ENCODE assay signal across 9 cellular contexts in genomic region chr10:46229144-46229563, GRCh38. TPM values are rescaled to one million over a fixed set of nuclear protein-coding genes. Genes with fewer than 3 reads are reported as not detected.
DNase-seq lines count a peak whose midpoint lies in the region; ATAC-seq, FAIRE-seq and TF ChIP-seq lines count a peak whose summit lies in the region.
"Had no signal": no experiment of that assay in that cellular context is flagged by ENCODE, and none has a peak within 500 bp of the region (broad histone marks: within the 10 kb centered on the region; RNA-seq: fewer than 3 reads in every experiment).

No MANE protein-coding gene starts in this region.

- H3K27ac Mint-ChIP-seq in activated T-helper 2 cell treated with anti-CD3 and anti-CD28 coated beads, Interferon-gamma antibody, Interleukin-2, Interleukin-4, amounts not matched to agents 10 μg/mL and 5 μg/mL and 100 μg/mL, durations not matched to agents 14 hours and 24 hours and 36 hours = no peak overlapping the region

- H3K79me2 ChIP-seq in endothelial cell of umbilical vein (ENCODE audit: control insufficient read depth, insufficient read depth, low read length) = no peaks in the 10 kb centered on the region

- H3K9me3 Mint-ChIP-seq in activated T-helper 2 cell treated with anti-CD3 and anti-CD28 coated beads, Interferon-gamma antibody, Interleukin-2, Interleukin-4, amounts not matched to agents 10 μg/mL and 5 μg/mL and 100 μg/mL, durations not matched to agents 14 hours and 24 hours and 36 hours = peaks cover 6% of the 10 kb centered on the region

- no peak overlapping the region for H3K9ac ChIP-seq in endothelial cell of umbilical vein (replicated peaks; ENCODE audit: extremely low read depth, insufficient read depth, low read length)

- H3K27me3 Mint-ChIP-seq in activated T-helper 2 cell treated with anti-CD3 and anti-CD28 coated beads, Interferon-gamma antibody, Interleukin-2, Interleukin-4, amounts not matched to agents 10 μg/mL and 5 μg/mL and 100 μg/mL, durations not matched to agents 14 hours and 24 hours and 36 hours (ENCODE audit: low read depth) = no peaks in the 10 kb centered on the region

- FAIRE-seq in endothelial cell of umbilical vein (lab: Jason Lieb, UNC) (no peak), GM12892 (lab: Jason Lieb, UNC) (no peak)

- H3K27me3 ChIP-seq in Peyer's patch (no peaks in the 10 kb centered on the region), endothelial cell of umbilical vein (ENCODE audit: control insufficient read depth in 2 of 2, insufficient read depth in 2 of 2, low read length in 2 of 2) (no peaks in the 10 kb centered on the region)

- POLR2A ChIA-PET in endothelial cell of umbilical vein (lab: Charles Lee) = no interaction called here

- BruUV-seq in endothelial cell of umbilical vein (replicated peaks; lab: Mats Ljungman, UMichigan) = no TSS peak

- CTCF ChIA-PET in endothelial cell of umbilical vein (lab: Charles Lee) = interaction anchor here (0.7 to 4.0 kb wide), 19 partner anchors 9 to 1013 kb away, joined by 3 to 40 read pairs (median 4); no protein-coding TSS in a partner anchor

- no peak overlapping the region for H3K4me2 ChIP-seq in endothelial cell of umbilical vein (ENCODE audit: insufficient read depth, low read length)

- no peak overlapping the region for H3K4me3 ChIP-seq in GM12864 (ENCODE audit: low read depth, low read length)
- no peak overlapping the region for H3K4me3 ChIP-seq in Peyer's patch
- no peak overlapping the region for H3K4me3 ChIP-seq in endothelial cell of umbilical vein (replicated peaks in 1 of 3; ENCODE audit: insufficient read depth in 1 of 3, low read depth in 1 of 3, low read length in 3 of 3)

- ATAC-seq in GM18511 (IDR thresholded peaks at IDR 0.05; ENCODE audit: unreplicated experiment) = no peak

- no peak overlapping the region for H2AFZ ChIP-seq in endothelial cell of umbilical vein (ENCODE audit: low read depth, low read length)

- H3K9me3 ChIP-seq in Peyer's patch (no peaks in the 10 kb centered on the region), endothelial cell of umbilical vein (replicated peaks; ENCODE audit: control insufficient read depth, insufficient read depth, low read length) (no peaks in the 10 kb centered on the region)

- H3K4me3 Mint-ChIP-seq in activated T-helper 2 cell treated with anti-CD3 and anti-CD28 coated beads, Interferon-gamma antibody, Interleukin-2, Interleukin-4, amounts not matched to agents 10 μg/mL and 5 μg/mL and 100 μg/mL, durations not matched to agents 14 hours and 24 hours and 36 hours (ENCODE audit: low read depth) = no peak overlapping the region

- peaks cover 0 to 7% (median 0%) of the 10 kb centered on the region in 4 donors for H3K4me1 ChIP-seq in Peyer's patch
- no peaks in the 10 kb centered on the region for H3K4me1 ChIP-seq in endothelial cell of umbilical vein (ENCODE audit: control insufficient read depth, extremely low read depth, insufficient read depth, low read length)

- H3K36me3 Mint-ChIP-seq in activated T-helper 2 cell treated with anti-CD3 and anti-CD28 coated beads, Interferon-gamma antibody, Interleukin-2, Interleukin-4, amounts not matched to agents 10 μg/mL and 5 μg/mL and 100 μg/mL, durations not matched to agents 14 hours and 24 hours and 36 hours (ENCODE audit: low read depth) = peaks cover 11% of the 10 kb centered on the region

- no peaks in the 10 kb centered on the region for H4K20me1 ChIP-seq in endothelial cell of umbilical vein (replicated peaks; ENCODE audit: control insufficient read depth, extremely low read depth, insufficient read depth, low read length)

- TF ChIP-seq CTCF in GM12864 (IDR thresholded peaks at IDR 0.05; ENCODE audit: low read depth, low read length, missing control alignments) (peak; percentile 73), Peyer's patch (IDR thresholded peaks at IDR 0.05) (peak; percentile 8 to 66 (median 48)), endothelial cell of umbilical vein (IDR thresholded peaks at IDR 0.05; ENCODE audit: extremely low read depth in 1 of 2, insufficient read depth in 1 of 2, low read depth in 1 of 2, low read length in 2 of 2) (peak; percentile 69 to 71)

- TF ChIP-seq POLR2A in Peyer's patch (IDR thresholded peaks at IDR 0.05) (no peak), endothelial cell of umbilical vein (IDR thresholded peaks at IDR 0.05; ENCODE audit: low read depth, low read length) (no peak), GM12892 (IDR thresholded peaks at IDR 0.05; ENCODE audit: low read depth, low read length) (no peak)

- dilution Hi-C loops in endothelial cell of umbilical vein (cut with MboI; ENCODE audit: extremely low pct_ligation_motif_present, low sequenced_read_pairs) = no loop called here

- peaks cover 5% of the 10 kb centered on the region for H3K4me1 Mint-ChIP-seq in activated T-helper 2 cell treated with anti-CD3 and anti-CD28 coated beads, Interferon-gamma antibody, Interleukin-2, Interleukin-4, amounts not matched to agents 10 μg/mL and 5 μg/mL and 100 μg/mL, durations not matched to agents 14 hours and 24 hours and 36 hours (ENCODE audit: low read depth)

- intact Hi-C loops in endothelial cell of umbilical vein (cut with micrococcal nuclease) = loop anchor here (5.0 kb wide), 1 partner anchor 247 kb away; no protein-coding TSS in a partner anchor
- intact Hi-C loops in posterior vena cava (cut with DNase I) = no loop called here
- intact Hi-C loops in activated T-helper 2 cell treated with anti-CD3 and anti-CD28 coated beads, Interferon-gamma antibody, Interleukin-2, Interleukin-4, amounts not matched to agents 10 μg/mL and 5 μg/mL and 100 μg/mL, durations not matched to agents 14 hours and 24 hours and 36 hours (cut with micrococcal nuclease) = no loop called here

- H3K9me1 ChIP-seq in endothelial cell of umbilical vein (replicated peaks; ENCODE audit: control insufficient read depth, extremely low read depth, insufficient read depth, low read length) = no peaks in the 10 kb centered on the region

- DNase-seq in A172 (ENCODE audit: low spot score) = peak; percentile 12
- no peak for DNase-seq in GM12864 (ENCODE audit: low read depth)
- peak; percentile 15 to 52 (median 41) for DNase-seq in Peyer's patch
- peak; percentile 5 for DNase-seq in endothelial cell of umbilical vein (ENCODE audit: low read depth, low spot score)
- peak; percentile 36 for DNase-seq in posterior vena cava (ENCODE audit: low spot score)
- no peak for DNase-seq in GM12892 (ENCODE audit: insufficient read length)
- no peak for DNase-seq in activated T-helper 2 cell treated with anti-CD3 and anti-CD28 coated beads, Interferon-gamma antibody, Interleukin-2, Interleukin-4, amounts not matched to agents 10 μg/mL and 5 μg/mL and 100 μg/mL, durations not matched to agents 14 hours and 24 hours and 36 hours (ENCODE audit: low spot score)

- H3K36me3 ChIP-seq in Peyer's patch (no peaks in the 10 kb centered on the region), endothelial cell of umbilical vein (ENCODE audit: control insufficient read depth in 2 of 2, extremely low read depth in 1 of 2, insufficient read depth in 2 of 2, low read length in 2 of 2) (no peaks in the 10 kb centered on the region)

- H3K27ac ChIP-seq in Peyer's patch = no peak overlapping the region
- no peak overlapping the region for H3K27ac ChIP-seq in endothelial cell of umbilical vein (ENCODE audit: insufficient read depth, low read depth, low read length)

TF ChIP-seq in endothelial cell of umbilical vein, 7 proteins besides CTCF, POLR2A, EP300 and RAD21:
- no peak for TF ChIP-seq POLR2AphosphoS5 (IDR thresholded peaks at IDR 0.05; ENCODE audit: insufficient read depth, low read depth, low read length)
- TF ChIP-seq JUN (IDR thresholded peaks at IDR 0.05; ENCODE audit: borderline replicate concordance, insufficient read depth, insufficient read length, low read depth) = no peak
- TF ChIP-seq GATA2 (IDR thresholded peaks at IDR 0.05; ENCODE audit: insufficient read depth, insufficient read length, low read depth, low read length) = no peak
- no peak for TF ChIP-seq MYC (IDR thresholded peaks at IDR 0.05; ENCODE audit: low read depth, low read length)
- TF ChIP-seq MAX (IDR thresholded peaks at IDR 0.05; ENCODE audit: insufficient read depth, insufficient read length) = no peak
- TF ChIP-seq EZH2 (IDR thresholded peaks at IDR 0.05; ENCODE audit: borderline replicate concordance, low read depth, low read length, severe bottlenecking) = no peak

RNA-seq across cellular contexts. Expression of gene ANTXRL, which starts 57.6 kb away (rescaled TPM):
- total RNA-seq in A172 (2014; rRNA removed; shearing (Covaris generic)) = 1.8 TPM in 1 of 2 replicates, not detected in the other
- not detected for total RNA-seq in Peyer's patch
- not detected in 2 replicates for total RNA-seq in endothelial cell of umbilical vein
- polyA plus RNA-seq in endothelial cell of umbilical vein = not detected in 2 replicates
- not detected in 2 replicates for polyA plus RNA-seq in endothelial cell of umbilical vein (2011; cell fraction: cytosol; rRNA removed)
- not detected in 2 replicates for polyA plus RNA-seq in endothelial cell of umbilical vein (2011; cell fraction: nucleus; rRNA removed)
- polyA plus RNA-seq in endothelial cell of umbilical vein (2012) = not detected in 2 replicates
- polyA minus RNA-seq in endothelial cell of umbilical vein = not detected in 2 replicates
- polyA minus RNA-seq in endothelial cell of umbilical vein (2011; cell fraction: cytosol; rRNA and poly(A)+ RNA removed) = not detected
- polyA minus RNA-seq in endothelial cell of umbilical vein (2011; cell fraction: nucleus; rRNA and poly(A)+ RNA removed) = not detected in 2 replicates
- total RNA-seq in posterior vena cava = not detected
- not detected for polyA plus RNA-seq in GM12892 (2012; ENCODE audit: missing spikeins)
- total RNA-seq in activated T-helper 2 cell treated with anti-CD3 and anti-CD28 coated beads, Interferon-gamma antibody, Interleukin-2, Interleukin-4, amounts not matched to agents 10 μg/mL and 5 μg/mL and 100 μg/mL, durations not matched to agents 14 hours and 24 hours and 36 hours = not detected in 2 replicates
- total RNA-seq: dermis microvascular lymphatic vessel endothelial cell had no signal

Comparison
In these comparisons a context has a peak if more than half of its experiments do, and no peak if none do; other contexts are left out.
1. DNase-seq: peak in A172 (single experiment), Peyer's patch (3 of 3), endothelial cell of umbilical vein (single experiment) and posterior vena cava (single experiment); none in GM12864 (single experiment), GM12892 (single experiment) and activated T-helper 2 cell treated with anti-CD3 and anti-CD28 coated beads, Interferon-gamma antibody, Interleukin-2, Interleukin-4, amounts not matched to agents 10 μg/mL and 5 μg/mL and 100 μg/mL, durations not matched to agents 14 hours and 24 hours and 36 hours (single experiment).
2. Peak in every context shown above with its lines, with median percentiles within 50 percentile points of each other: CTCF ChIP-seq.